ENCODE assay signal across 8 cellular contexts in the genomic region with DNA sequence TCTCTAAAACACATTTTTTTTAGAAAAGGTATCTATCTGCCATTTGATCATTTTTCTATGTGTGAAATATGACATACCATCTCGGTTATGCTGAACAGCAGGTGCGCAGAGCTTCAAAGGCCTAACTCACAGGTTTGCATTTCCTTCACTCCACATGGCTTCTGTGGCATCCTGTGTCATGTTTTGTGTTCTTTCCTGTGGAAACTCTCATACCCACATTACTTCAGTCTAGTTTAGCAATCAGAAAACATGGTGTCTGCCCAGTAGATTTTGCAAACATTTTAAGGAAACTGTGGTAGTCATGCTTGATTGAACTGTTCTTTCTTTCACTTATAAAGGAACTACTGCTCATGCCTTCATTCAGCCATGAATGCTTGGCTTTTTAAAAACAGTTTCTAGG. TPM values are rescaled to one million over a fixed set of nuclear protein-coding genes. Genes with fewer than 3 reads are reported as not detected.
DNase-seq lines count a peak whose midpoint lies in the region; ATAC-seq and TF ChIP-seq lines count a peak whose summit lies in the region.

No MANE protein-coding gene starts in this region.

- no peaks in the 10 kb centered on the region for H3K36me3 ChIP-seq in left ventricle myocardium inferior
- H3K36me3 ChIP-seq in Karpas-422 (ENCODE audit: insufficient read depth, low read length): no peaks in the 10 kb centered on the region
- H3K36me3 ChIP-seq in gastroesophageal sphincter: no peaks in the 10 kb centered on the region

- no peaks in the 10 kb centered on the region for H3K9me3 ChIP-seq in left ventricle myocardium inferior (replicated peaks)
- no peaks in the 10 kb centered on the region; the same call in none of the 2 replicates for H3K9me3 ChIP-seq in Karpas-422 (ENCODE audit: low read length)
- no peaks in the 10 kb centered on the region for H3K9me3 ChIP-seq in gastroesophageal sphincter

- H3K27ac Mint-ChIP-seq in activated CD4-positive, alpha-beta T cell treated with anti-CD3 and anti-CD28 coated beads for 36 hours: peak overlapping the region; percentile 93

- peak overlapping the region; percentile 50 for H3K4me3 Mint-ChIP-seq in activated CD4-positive, alpha-beta T cell treated with anti-CD3 and anti-CD28 coated beads for 36 hours

- H3K4me3 ChIP-seq in left ventricle myocardium inferior (no peak overlapping the region), Karpas-422 (ENCODE audit: low read length) (no peak overlapping the region), gastroesophageal sphincter (no peak overlapping the region)

- H3K36me3 Mint-ChIP-seq in activated CD4-positive, alpha-beta T cell treated with anti-CD3 and anti-CD28 coated beads for 36 hours (ENCODE audit: low read depth): no peaks in the 10 kb centered on the region

- H3K4me1 ChIP-seq in left ventricle myocardium inferior (no peaks in the 10 kb centered on the region), Karpas-422 (ENCODE audit: low read length) (no peaks in the 10 kb centered on the region), gastroesophageal sphincter (no peaks in the 10 kb centered on the region)

- H3K27ac ChIP-seq in left ventricle myocardium inferior (replicated peaks): no peak overlapping the region
- H3K27ac ChIP-seq in Karpas-422 (ENCODE audit: low read length): no peak overlapping the region
- H3K27ac ChIP-seq in gastroesophageal sphincter: no peak overlapping the region

- POLR2A ChIA-PET in activated CD4-positive, alpha-beta T cell treated with anti-CD3 and anti-CD28 coated beads for 36 hours (lab: Charles Lee): interaction anchor here (1.4 to 2.2 kb wide), 3 partner anchors 11 to 175 kb away, joined by 3 to 12 read pairs (median 8); a partner anchor contains a TSS

- peaks cover 39% of the 10 kb centered on the region for H3K4me1 Mint-ChIP-seq in activated CD4-positive, alpha-beta T cell treated with anti-CD3 and anti-CD28 coated beads for 36 hours

- H3K9ac ChIP-seq in Karpas-422 (ENCODE audit: low read length): no peak overlapping the region

- no peak overlapping the region for H2AFZ ChIP-seq in Karpas-422 (ENCODE audit: low read length)

- 40 to 80% methylated on average over 1 to 2 of the region's 2 CpGs for WGBS in gastroesophageal sphincter (ENCODE audit: low coverage in 1 of 2), 2 donors

- TF ChIP-seq CTCF in left ventricle myocardium inferior (IDR thresholded peaks at IDR 0.05; ENCODE audit: borderline replicate concordance) (no peak), gastroesophageal sphincter (IDR thresholded peaks at IDR 0.05) (no peak)

- H3K79me2 ChIP-seq in Karpas-422 (ENCODE audit: low read length): no peaks in the 10 kb centered on the region

- intact Hi-C loops in Right ventricle myocardium inferior (cut with DNase I) (no loop called here), left ventricle myocardium inferior (cut with micrococcal nuclease) (no loop called here)
- intact Hi-C loops in activated CD4-positive, alpha-beta T cell treated with anti-CD3 and anti-CD28 coated beads for 36 hours (cut with DNase I, micrococcal nuclease): loop anchor here (1.0 to 2.0 kb wide), 5 partner anchors 11 to 139 kb away; a partner anchor contains a TSS

- DNase-seq in Right ventricle myocardium inferior (ENCODE audit: missing footprints) (no peak), left ventricle myocardium inferior (no peak), left kidney (ENCODE audit: low read depth, low spot score) (peak; percentile 7), occipital lobe (lab: John Stamatoyannopoulos, UW) (no peak), Karpas-422 (no peak)
- peak; percentile 73 for DNase-seq in activated CD4-positive, alpha-beta T cell treated with anti-CD3 and anti-CD28 coated beads for 36 hours

- no peak for TF ChIP-seq POLR2A in gastroesophageal sphincter (IDR thresholded peaks at IDR 0.05)

- H3K4me2 ChIP-seq in Karpas-422 (ENCODE audit: low read depth, low read length, poor library complexity, severe bottlenecking): no peak overlapping the region

- TF ChIP-seq EP300 in gastroesophageal sphincter (IDR thresholded peaks at IDR 0.05): no peak

- H3K27me3 Mint-ChIP-seq in activated CD4-positive, alpha-beta T cell treated with anti-CD3 and anti-CD28 coated beads for 36 hours: no peaks in the 10 kb centered on the region

- no peaks in the 10 kb centered on the region for H3K27me3 ChIP-seq in left ventricle myocardium inferior (ENCODE audit: low read depth)
- H3K27me3 ChIP-seq in Karpas-422 (ENCODE audit: low read length): no peaks in the 10 kb centered on the region
- no peaks in the 10 kb centered on the region for H3K27me3 ChIP-seq in gastroesophageal sphincter

- H4K20me1 ChIP-seq in Karpas-422 (ENCODE audit: insufficient read depth, low read depth, low read length): no peaks in the 10 kb centered on the region

- CTCF ChIA-PET in activated CD4-positive, alpha-beta T cell treated with anti-CD3 and anti-CD28 coated beads for 36 hours (lab: Charles Lee): interaction anchor here (1.2 to 1.8 kb wide), 4 partner anchors 9 to 31 kb away, joined by 4 to 5 read pairs (median 4); a partner anchor contains a TSS

- no peaks in the 10 kb centered on the region for H3K9me3 Mint-ChIP-seq in activated CD4-positive, alpha-beta T cell treated with anti-CD3 and anti-CD28 coated beads for 36 hours (ENCODE audit: low read depth)

- H3K9me2 ChIP-seq in Karpas-422 (replicated peaks; ENCODE audit: insufficient read depth, low read length): no peaks in the 10 kb centered on the region

- ATAC-seq in Right ventricle myocardium inferior: peak; percentile 13
- ATAC-seq in HG03196 (IDR thresholded peaks at IDR 0.05; ENCODE audit: unreplicated experiment): peak; percentile 91
- peak; percentile 87 for ATAC-seq in activated CD4-positive, alpha-beta T cell treated with anti-CD3 and anti-CD28 coated beads for 36 hours
- ATAC-seq in gastroesophageal sphincter: no peak

RNA-seq across cellular contexts. Expression of a gene that starts 11.3 kb away (rescaled TPM):
- total RNA-seq in Right ventricle myocardium inferior (2.8 TPM), left ventricle myocardium inferior (2.9 TPM), occipital lobe (91.2 TPM), gastroesophageal sphincter (10 to 100 TPM; 12.4 to 23.4 (median 14.4) TPM)
- 10 to 100 TPM; 40.0 to 42.5 TPM for total RNA-seq in activated CD4-positive, alpha-beta T cell treated with anti-CD3 and anti-CD28 coated beads for 36 hours
- total RNA-seq in Karpas-422 (2014; rRNA removed; shearing (Covaris generic); ENCODE audit: low replicate concordance): 3.6 and 4.7 TPM in 2 replicates

RNA-seq across cellular contexts. Expression of a gene that starts 25.8 kb away (rescaled TPM):
- not detected for total RNA-seq in Right ventricle myocardium inferior
- not detected for total RNA-seq in left ventricle myocardium inferior
- under 1 TPM; 0.73 to 0.76 TPM for total RNA-seq in activated CD4-positive, alpha-beta T cell treated with anti-CD3 and anti-CD28 coated beads for 36 hours
- total RNA-seq in occipital lobe: 0.94 TPM
- total RNA-seq in Karpas-422 (2014; rRNA removed; shearing (Covaris generic); ENCODE audit: low replicate concordance): not detected in 2 replicates
- total RNA-seq in gastroesophageal sphincter: under 1 TPM in 2 of 4 donors, not detected in 2; 0.15 to 0.81 TPM

Comparison
In these comparisons a context has a peak if more than half of its experiments do, and no peak if none do; other contexts are left out.
1. DNase-seq: peak in activated CD4-positive, alpha-beta T cell treated with anti-CD3 and anti-CD28 coated beads for 36 hours (single experiment) and left kidney (single experiment); none in Right ventricle myocardium inferior (single experiment), left ventricle myocardium inferior (single experiment), occipital lobe (single experiment) and Karpas-422 (single experiment).
2. intact Hi-C loops: an anchor here in activated CD4-positive, alpha-beta T cell treated with anti-CD3 and anti-CD28 coated beads for 36 hours (1.0 to 2.0 kb wide); none called in Right ventricle myocardium inferior and left ventricle myocardium inferior.